ENCODE assay signal across 16 cellular contexts in genomic region chr6:70684794-70685493, GRCh38. TPM values are rescaled to one million over a fixed set of nuclear protein-coding genes. Genes with fewer than 3 reads are reported as not detected.
DNase-seq lines count a peak whose midpoint lies in the region; ATAC-seq, FAIRE-seq and TF ChIP-seq lines count a peak whose summit lies in the region.
"Had no signal": no experiment of that assay in that cellular context is flagged by ENCODE, and none has a peak within 500 bp of the region (broad histone marks: within the 10 kb centered on the region; RNA-seq: fewer than 3 reads in every experiment).

No MANE protein-coding gene starts in this region.

- no peaks in the 10 kb centered on the region for H3K27me3 Mint-ChIP-seq in activated CD4-positive, alpha-beta T cell treated with anti-CD3 and anti-CD28 coated beads for 36 hours
- no peaks in the 10 kb centered on the region for H3K27me3 Mint-ChIP-seq in effector memory CD8-positive, alpha-beta T cell
- no peaks in the 10 kb centered on the region for H3K27me3 Mint-ChIP-seq in progenitor cell of endocrine pancreas

- H3K4me1 Mint-ChIP-seq in activated CD4-positive, alpha-beta T cell treated with anti-CD3 and anti-CD28 coated beads for 36 hours, result peaks cover 41% of the 10 kb centered on the region
- H3K4me1 Mint-ChIP-seq in effector memory CD8-positive, alpha-beta T cell (ENCODE audit: low read depth in 2 of 2), result peaks cover 27 to 60% of the 10 kb centered on the region in 2 donors
- H3K4me1 Mint-ChIP-seq in progenitor cell of endocrine pancreas (ENCODE audit: low read depth), result peaks cover 22% of the 10 kb centered on the region

- intact Hi-C loops in activated CD4-positive, alpha-beta T cell treated with anti-CD3 and anti-CD28 coated beads for 36 hours (cut with DNase I, micrococcal nuclease), result loop anchor here (5.0 kb wide), 3 partner anchors 118 to 373 kb away; partner anchors contain the start of genes FAM135A (in 1 of the 2) and SDHAF4 (in 1 of the 2)

- CTCF ChIA-PET in activated CD4-positive, alpha-beta T cell treated with anti-CD3 and anti-CD28 coated beads for 36 hours (lab: Charles Lee), result interaction anchor here (0.6 to 6.3 kb wide), 13 partner anchors 14 to 464 kb away, joined by 3 to 66 read pairs (median 4); partner anchors contain the start of gene SMAP1

- TF ChIP-seq EP300 in Ishikawa (IDR thresholded peaks at IDR 0.05; ENCODE audit: borderline replicate concordance), result no peak

- DNase-seq in activated CD4-positive, alpha-beta T cell treated with anti-CD3 and anti-CD28 coated beads for 36 hours, result no peak
- no peak for DNase-seq in activated CD4-positive, alpha-beta T cell treated with anti-CD3 and anti-CD28 coated beads for 1 hour
- no peak for DNase-seq in effector memory CD8-positive, alpha-beta T cell
- no peak for DNase-seq in progenitor cell of endocrine pancreas (ENCODE audit: low spot score, unreplicated experiment)
- DNase-seq in NCI-H748 treated with DMSO at 0.1 percent for 48 hours (lab: John Stamatoyannopoulos, UW), result no peak
- no peak for DNase-seq in mesenteric fat pad (ENCODE audit: low spot score)
- no peak for DNase-seq in urothelium cell line (ENCODE audit: low spot score)
- DNase-seq: activated CD4-positive, alpha-beta T cell treated with anti-CD3 and anti-CD28 coated beads for 4 hours; effector memory CD4-positive, alpha-beta T cell; NCI-H345; OCI-M1; substantia nigra had no signal

- no peaks in the 10 kb centered on the region for H3K36me3 Mint-ChIP-seq in activated CD4-positive, alpha-beta T cell treated with anti-CD3 and anti-CD28 coated beads for 36 hours (ENCODE audit: low read depth)
- H3K36me3 Mint-ChIP-seq in effector memory CD8-positive, alpha-beta T cell (ENCODE audit: insufficient read depth), result peaks cover under 1% of the 10 kb centered on the region
- H3K36me3 Mint-ChIP-seq in progenitor cell of endocrine pancreas (ENCODE audit: insufficient read depth), result no peaks in the 10 kb centered on the region

- peak; percentile 77 for ATAC-seq in activated CD4-positive, alpha-beta T cell treated with anti-CD3 and anti-CD28 coated beads for 36 hours
- peak; percentile 16 for ATAC-seq in effector memory CD8-positive, alpha-beta T cell (replicated peaks)

- POLR2A ChIA-PET in activated CD4-positive, alpha-beta T cell treated with anti-CD3 and anti-CD28 coated beads for 36 hours (lab: Charles Lee), result interaction anchor here (0.7 kb wide), 1 partner anchor 141 kb away, joined by 4 read pairs; no protein-coding TSS in a partner anchor

- no peak for FAIRE-seq in urothelium cell line (lab: Jason Lieb, UNC)
- FAIRE-seq: A204.1, keratinocyte had no signal

- no peaks in the 10 kb centered on the region for H3K9me3 Mint-ChIP-seq in activated CD4-positive, alpha-beta T cell treated with anti-CD3 and anti-CD28 coated beads for 36 hours (ENCODE audit: low read depth)
- no peaks in the 10 kb centered on the region for H3K9me3 Mint-ChIP-seq in effector memory CD8-positive, alpha-beta T cell
- H3K9me3 Mint-ChIP-seq in progenitor cell of endocrine pancreas (ENCODE audit: low read depth), result peaks cover 5% of the 10 kb centered on the region
- H3K9me3 Mint-ChIP-seq: activated T-helper 2 cell treated with anti-CD3 and anti-CD28 coated beads, Interferon-gamma antibody, Interleukin-2, Interleukin-4, amounts not matched to agents 10 μg/mL and 5 μg/mL and 100 μg/mL, durations not matched to agents 14 hours and 24 hours and 36 hours had no signal

- TF ChIP-seq CTCF in progenitor cell of endocrine pancreas (IDR thresholded peaks at IDR 0.05; ENCODE audit: unreplicated experiment), result no peak

- no peak overlapping the region for H3K4me3 Mint-ChIP-seq in activated CD4-positive, alpha-beta T cell treated with anti-CD3 and anti-CD28 coated beads for 36 hours
- no peak overlapping the region for H3K4me3 Mint-ChIP-seq in effector memory CD8-positive, alpha-beta T cell
- H3K4me3 Mint-ChIP-seq in progenitor cell of endocrine pancreas (ENCODE audit: low read depth), result no peak overlapping the region

- TF ChIP-seq RAD21 in Ishikawa (IDR thresholded peaks at IDR 0.05; ENCODE audit: low read depth), result no peak

- no peak overlapping the region for H3K27ac Mint-ChIP-seq in activated CD4-positive, alpha-beta T cell treated with anti-CD3 and anti-CD28 coated beads for 36 hours
- peak overlapping the region; percentile 35 to 65 for H3K27ac Mint-ChIP-seq in effector memory CD8-positive, alpha-beta T cell
- H3K27ac Mint-ChIP-seq in progenitor cell of endocrine pancreas, result peak overlapping the region; percentile 70
- H3K27ac Mint-ChIP-seq: activated T-helper 2 cell treated with anti-CD3 and anti-CD28 coated beads, Interferon-gamma antibody, Interleukin-2, Interleukin-4, amounts not matched to agents 10 μg/mL and 5 μg/mL and 100 μg/mL, durations not matched to agents 14 hours and 24 hours and 36 hours had no signal

TF ChIP-seq in Ishikawa, 13 proteins besides CTCF, POLR2A, EP300 and RAD21:
- TF ChIP-seq TAF1 (IDR thresholded peaks at IDR 0.05; ENCODE audit: low read depth), result no peak
- TF ChIP-seq NFIC (IDR thresholded peaks at IDR 0.05), result 0 out of 2 replicates have a peak, but pooled peaks have one; percentile 13
- no peak for TF ChIP-seq TCF12 (IDR thresholded peaks at IDR 0.05; ENCODE audit: low read depth)
- TF ChIP-seq EGR1 (IDR thresholded peaks at IDR 0.05), result no peak
- TF ChIP-seq CREB1 (IDR thresholded peaks at IDR 0.05; ENCODE audit: low read depth), result no peak

RNA-seq across cellular contexts. Expression of gene SMAP1, which starts 17.3 kb away (rescaled TPM):
- 10 to 100 TPM; 24.8 to 31.5 TPM for total RNA-seq in activated CD4-positive, alpha-beta T cell treated with anti-CD3 and anti-CD28 coated beads for 36 hours
- 32.8 and 34.1 TPM in 2 replicates for total RNA-seq in progenitor cell of endocrine pancreas
- 27.6 TPM for total RNA-seq in mesenteric fat pad
